20 cellular contexts compared by ENCODE assay signal in genomic region chr7:157740251-157740650, GRCh38.
"Had no signal": no experiment of that assay in that cellular context is flagged by ENCODE, and none has a peak within 500 bp of the region (broad histone marks: within the 10 kb centered on the region; RNA-seq: fewer than 3 reads in every experiment).

No MANE protein-coding gene starts in this region.

- ATAC-seq: foreskin keratinocyte, gastroesophageal sphincter, heart left ventricle, left cardiac atrium, left lung, left ventricle myocardium superior, lower lobe of right lung, mucosa of descending colon had no signal

- H3K4me3 ChIP-seq: coronary artery, dorsolateral prefrontal cortex, esophagus muscularis mucosa, gastroesophageal sphincter, heart left ventricle, hepatocyte, left lung, lower lobe of right lung, mucosa of descending colon had no signal

- DNase-seq: cerebellar nuclear complex; dermis blood vessel endothelial cell; dorsolateral prefrontal cortex; effector CD4-positive, alpha-beta T cell; effector memory CD4-positive, alpha-beta T cell; foreskin keratinocyte; hypothalamus; immature natural killer cell; left cardiac atrium; left ventricle myocardium superior; lower lobe of right lung; mesenchymal stem cell had no signal

- H3K9me3 Mint-ChIP-seq: mesothelial cell of epicardium had no signal

- H3K4me1 Mint-ChIP-seq: immature natural killer cell had no signal

- H3K4me1 ChIP-seq: esophagus muscularis mucosa, foreskin keratinocyte, gastroesophageal sphincter, heart left ventricle, left lung, lower lobe of right lung had no signal

- H3K27ac Mint-ChIP-seq: immature natural killer cell, mesothelial cell of epicardium had no signal

- H3K4me3 Mint-ChIP-seq: immature natural killer cell, mesothelial cell of epicardium had no signal

- H3K27me3 ChIP-seq: foreskin keratinocyte had no signal

- H2AFZ ChIP-seq: hepatocyte had no signal

- H3K36me3 ChIP-seq: esophagus muscularis mucosa, gastroesophageal sphincter, heart left ventricle, left lung, lower lobe of right lung had no signal

- H3K79me2 ChIP-seq: hepatocyte had no signal

- H3K27ac ChIP-seq: coronary artery, dorsolateral prefrontal cortex, esophagus muscularis mucosa, foreskin keratinocyte, gastroesophageal sphincter, heart left ventricle, hepatocyte, left lung, lower lobe of right lung had no signal

- H3K4me2 ChIP-seq: hepatocyte had no signal

- H3K36me3 Mint-ChIP-seq: immature natural killer cell, mesothelial cell of epicardium had no signal

- H3K9me3 ChIP-seq: esophagus muscularis mucosa, gastroesophageal sphincter, heart left ventricle, left lung, lower lobe of right lung, mucosa of descending colon had no signal
